In genomic region chr1:45679123-45679522, GRCh38 we compare ENCODE assay signal across 11 cellular contexts. TPM values are rescaled to one million over a fixed set of nuclear protein-coding genes. Genes with fewer than 3 reads are reported as not detected.
DNase-seq lines count a peak whose midpoint lies in the region; ATAC-seq and TF ChIP-seq lines count a peak whose summit lies in the region.
"Had no signal": no experiment of that assay in that cellular context is flagged by ENCODE, and none has a peak within 500 bp of the region (broad histone marks: within the 10 kb centered on the region; RNA-seq: fewer than 3 reads in every experiment).

No MANE protein-coding gene starts in this region.

- H2BK120ac ChIP-seq in mesenchymal stem cell (ENCODE audit: low read depth, low read length) = no peak overlapping the region

- no peak overlapping the region for H3K4me3 ChIP-seq in mesenchymal stem cell (ENCODE audit: insufficient read depth in 1 of 2, low read depth in 1 of 2, low read length in 2 of 2)

- no peak overlapping the region for H2BK15ac ChIP-seq in mesenchymal stem cell (ENCODE audit: low read depth, poor library complexity, severe bottlenecking)

- DNase-seq in natural killer cell (no peak), chondrocyte (ENCODE audit: low spot score) (no peak), mesenchymal stem cell (no peak), GM10266 (ENCODE audit: extremely low spot score) (no peak), NCI-H128 (lab: John Stamatoyannopoulos, UW; ENCODE audit: unreplicated experiment) (no peak)
- DNase-seq in natural killer cell treated with Interleukin-12 subunit alpha and Interleukin-12 subunit beta and Interleukin-15 and Interleukin-18, amount 100 ng/mL, for 72 hours (ENCODE audit: low spot score) = no peak
- DNase-seq: activated gamma-delta T cell, AML-193, GOT3 had no signal

- no peak overlapping the region for H3K27ac ChIP-seq in mesenchymal stem cell (ENCODE audit: low read length, poor library complexity, severe bottlenecking)

- WGBS in mesenchymal stem cell = 60% methylated on average over 3 of the region's 3 CpGs

- no peak overlapping the region for H2AK5ac ChIP-seq in mesenchymal stem cell (ENCODE audit: low read length, severe bottlenecking)

- H3K4me3 Mint-ChIP-seq in natural killer cell (no peak overlapping the region), chondrocyte (ENCODE audit: unreplicated experiment) (no peak overlapping the region)
- H3K4me3 Mint-ChIP-seq in natural killer cell treated with Interleukin-12 subunit alpha and Interleukin-12 subunit beta and Interleukin-15 and Interleukin-18, amount 100 ng/mL, for 72 hours = no peak overlapping the region
- no peak overlapping the region for H3K4me3 Mint-ChIP-seq in stimulated activated memory B cell treated with anti-CD40 and anti-IgM and Interleukin-4, amounts not matched to agents 10 μg/mL and 1 μg/mL and 100 μg/mL, for 72 hours

- no peak overlapping the region for H2BK5ac ChIP-seq in mesenchymal stem cell (ENCODE audit: low read depth, low read length, poor library complexity, severe bottlenecking)

- ATAC-seq in natural killer cell = no peak
- ATAC-seq in natural killer cell treated with Interleukin-12 subunit alpha and Interleukin-12 subunit beta and Interleukin-15 and Interleukin-18, amount 100 ng/mL, for 72 hours = no peak
- ATAC-seq in HG03139 (IDR thresholded peaks at IDR 0.05; ENCODE audit: unreplicated experiment) = no peak
- ATAC-seq in stimulated activated memory B cell treated with anti-CD40 and anti-IgM and Interleukin-4, amounts not matched to agents 10 μg/mL and 1 μg/mL and 100 μg/mL, for 72 hours = no peak

- peak overlapping the region; percentile 6 to 15 for H3K27ac Mint-ChIP-seq in natural killer cell
- H3K27ac Mint-ChIP-seq in natural killer cell treated with Interleukin-12 subunit alpha and Interleukin-12 subunit beta and Interleukin-15 and Interleukin-18, amount 100 ng/mL, for 72 hours = peak overlapping the region in 1 of 2 donors; percentile 56
- H3K27ac Mint-ChIP-seq in chondrocyte (ENCODE audit: unreplicated experiment) = peak overlapping the region; percentile 76
- H3K27ac Mint-ChIP-seq in stimulated activated memory B cell treated with anti-CD40 and anti-IgM and Interleukin-4, amounts not matched to agents 10 μg/mL and 1 μg/mL and 100 μg/mL, for 72 hours = no peak overlapping the region

- TF ChIP-seq CTCF in natural killer cell (IDR thresholded peaks at IDR 0.05) (no peak), chondrocyte (IDR thresholded peaks at IDR 0.05) (no peak), GM10266 (IDR thresholded peaks at IDR 0.05; ENCODE audit: control insufficient read depth, insufficient read depth, low read depth, missing control alignments) (no peak)

- no peak overlapping the region for H3K18ac ChIP-seq in mesenchymal stem cell (ENCODE audit: low read depth in 1 of 2, low read length in 2 of 2)

- H3K4me1 Mint-ChIP-seq in natural killer cell (peaks cover 53 to 57% of the 10 kb centered on the region in 2 donors), chondrocyte (ENCODE audit: low read depth) (peaks cover 80% of the 10 kb centered on the region)
- peaks cover 38 to 50% of the 10 kb centered on the region in 2 donors for H3K4me1 Mint-ChIP-seq in natural killer cell treated with Interleukin-12 subunit alpha and Interleukin-12 subunit beta and Interleukin-15 and Interleukin-18, amount 100 ng/mL, for 72 hours (ENCODE audit: low read depth in 2 of 2)
- peaks cover 70% of the 10 kb centered on the region for H3K4me1 Mint-ChIP-seq in stimulated activated memory B cell treated with anti-CD40 and anti-IgM and Interleukin-4, amounts not matched to agents 10 μg/mL and 1 μg/mL and 100 μg/mL, for 72 hours

- H3K36me3 ChIP-seq in mesenchymal stem cell (ENCODE audit: control insufficient read depth in 1 of 2, insufficient read depth in 2 of 2, low read depth in 1 of 2, low read length in 2 of 2) = peaks cover 0 to 7% of the 10 kb centered on the region in 2 experiments

- H4K8ac ChIP-seq in mesenchymal stem cell (ENCODE audit: low read length) = no peak overlapping the region

- H3K27me3 Mint-ChIP-seq in natural killer cell (ENCODE audit: low read depth in 2 of 2) (no peaks in the 10 kb centered on the region), chondrocyte (ENCODE audit: low read depth) (no peaks in the 10 kb centered on the region)
- H3K27me3 Mint-ChIP-seq in natural killer cell treated with Interleukin-12 subunit alpha and Interleukin-12 subunit beta and Interleukin-15 and Interleukin-18, amount 100 ng/mL, for 72 hours = no peaks in the 10 kb centered on the region
- H3K27me3 Mint-ChIP-seq in stimulated activated memory B cell treated with anti-CD40 and anti-IgM and Interleukin-4, amounts not matched to agents 10 μg/mL and 1 μg/mL and 100 μg/mL, for 72 hours = no peaks in the 10 kb centered on the region

- no peaks in the 10 kb centered on the region for H3K27me3 ChIP-seq in mesenchymal stem cell (ENCODE audit: control insufficient read depth in 1 of 2, insufficient read depth in 1 of 2, low read length in 2 of 2)

- peak overlapping the region in 1 of 2 experiments; percentile 20 for H3K23ac ChIP-seq in mesenchymal stem cell (ENCODE audit: low read length in 2 of 2)

- H2BK12ac ChIP-seq in mesenchymal stem cell (ENCODE audit: low read length in 2 of 2) = no peak overlapping the region

- no peaks in the 10 kb centered on the region for H3K36me3 Mint-ChIP-seq in natural killer cell
- H3K36me3 Mint-ChIP-seq in natural killer cell treated with Interleukin-12 subunit alpha and Interleukin-12 subunit beta and Interleukin-15 and Interleukin-18, amount 100 ng/mL, for 72 hours = no peaks in the 10 kb centered on the region
- H3K36me3 Mint-ChIP-seq in chondrocyte (ENCODE audit: low read depth) = no peaks in the 10 kb centered on the region
- H3K36me3 Mint-ChIP-seq in stimulated activated memory B cell treated with anti-CD40 and anti-IgM and Interleukin-4, amounts not matched to agents 10 μg/mL and 1 μg/mL and 100 μg/mL, for 72 hours = peaks cover 6% of the 10 kb centered on the region

- H3K4me2 ChIP-seq in mesenchymal stem cell (ENCODE audit: low read length, poor library complexity, severe bottlenecking) = no peak overlapping the region

- no peaks in the 10 kb centered on the region for H3K79me1 ChIP-seq in mesenchymal stem cell (replicated peaks; ENCODE audit: low read length, poor library complexity, severe bottlenecking)

- H4K91ac ChIP-seq in mesenchymal stem cell (ENCODE audit: low read length) = no peak overlapping the region

- H3K9me3 ChIP-seq in mesenchymal stem cell (ENCODE audit: control insufficient read depth, low read length) = no peaks in the 10 kb centered on the region

- no peak overlapping the region for H3K14ac ChIP-seq in mesenchymal stem cell (ENCODE audit: low read length in 2 of 2)

- intact Hi-C loops in natural killer cell (cut with micrococcal nuclease) = no loop called here

- H3K9me3 Mint-ChIP-seq in natural killer cell (no peaks in the 10 kb centered on the region), chondrocyte (ENCODE audit: low read depth) (no peaks in the 10 kb centered on the region)
- no peaks in the 10 kb centered on the region for H3K9me3 Mint-ChIP-seq in natural killer cell treated with Interleukin-12 subunit alpha and Interleukin-12 subunit beta and Interleukin-15 and Interleukin-18, amount 100 ng/mL, for 72 hours
- H3K9me3 Mint-ChIP-seq in stimulated activated memory B cell treated with anti-CD40 and anti-IgM and Interleukin-4, amounts not matched to agents 10 μg/mL and 1 μg/mL and 100 μg/mL, for 72 hours = no peaks in the 10 kb centered on the region

- no peak overlapping the region for H3K4ac ChIP-seq in mesenchymal stem cell (ENCODE audit: low read depth in 1 of 2, low read length in 2 of 2)

- no peak overlapping the region for H2AFZ ChIP-seq in mesenchymal stem cell (ENCODE audit: low read depth, low read length)

- H3K9ac ChIP-seq in mesenchymal stem cell (ENCODE audit: low read length) = peak overlapping the region; percentile 22

- H3K4me1 ChIP-seq in mesenchymal stem cell (ENCODE audit: control insufficient read depth, insufficient read depth, low read depth, low read length) = peaks cover 10% of the 10 kb centered on the region

RNA-seq across cellular contexts. Expression of gene GPBP1L1, which starts 7.2 kb away (rescaled TPM):
- 100 to 1,000 TPM; 144 to 176 (median 153) TPM for total RNA-seq in natural killer cell
- 100 to 1,000 TPM; 100 to 140 TPM for total RNA-seq in natural killer cell treated with Interleukin-12 subunit alpha and Interleukin-12 subunit beta and Interleukin-15 and Interleukin-18, amount 100 ng/mL, for 72 hours
- 82.5 to 85.5 TPM (median 84.0 TPM) in 3 replicates for total RNA-seq in chondrocyte
- polyA plus RNA-seq in mesenchymal stem cell (2013, experiment 1 of 2) = 37.3 TPM
- polyA plus RNA-seq in mesenchymal stem cell (2013, experiment 2 of 2) = 39.5 TPM

RNA-seq across cellular contexts. Expression of gene TMEM69, which starts 8.9 kb away (rescaled TPM):
- total RNA-seq in natural killer cell = 10 to 100 TPM in 1 of 3 donors, 1 to 10 TPM in 2; 8.8 to 14.2 (median 9.3) TPM
- 10 to 100 TPM; 18.7 to 19.4 TPM for total RNA-seq in natural killer cell treated with Interleukin-12 subunit alpha and Interleukin-12 subunit beta and Interleukin-15 and Interleukin-18, amount 100 ng/mL, for 72 hours
- total RNA-seq in chondrocyte = 11.8 to 17.2 TPM (median 15.1 TPM) in 3 replicates
- polyA plus RNA-seq in mesenchymal stem cell (2013, experiment 1 of 2) = 30.3 TPM
- polyA plus RNA-seq in mesenchymal stem cell (2013, experiment 2 of 2) = 31.9 TPM

RNA-seq across cellular contexts. Expression of gene CCDC17, which starts 55.3 kb away (rescaled TPM):
- total RNA-seq in natural killer cell = 1 to 10 TPM; 2.9 to 4.5 (median 3.3) TPM
- 1 to 10 TPM; 4.4 to 6.9 TPM for total RNA-seq in natural killer cell treated with Interleukin-12 subunit alpha and Interleukin-12 subunit beta and Interleukin-15 and Interleukin-18, amount 100 ng/mL, for 72 hours
- 0.90 to 2.8 TPM (median 0.90 TPM) in 3 replicates for total RNA-seq in chondrocyte
- 0.28 TPM for polyA plus RNA-seq in mesenchymal stem cell (2013, experiment 1 of 2)
- polyA plus RNA-seq in mesenchymal stem cell (2013, experiment 2 of 2) = 0.16 TPM
